Comparison of ENCODE assay signal across 8 cellular contexts in the genomic region with DNA sequence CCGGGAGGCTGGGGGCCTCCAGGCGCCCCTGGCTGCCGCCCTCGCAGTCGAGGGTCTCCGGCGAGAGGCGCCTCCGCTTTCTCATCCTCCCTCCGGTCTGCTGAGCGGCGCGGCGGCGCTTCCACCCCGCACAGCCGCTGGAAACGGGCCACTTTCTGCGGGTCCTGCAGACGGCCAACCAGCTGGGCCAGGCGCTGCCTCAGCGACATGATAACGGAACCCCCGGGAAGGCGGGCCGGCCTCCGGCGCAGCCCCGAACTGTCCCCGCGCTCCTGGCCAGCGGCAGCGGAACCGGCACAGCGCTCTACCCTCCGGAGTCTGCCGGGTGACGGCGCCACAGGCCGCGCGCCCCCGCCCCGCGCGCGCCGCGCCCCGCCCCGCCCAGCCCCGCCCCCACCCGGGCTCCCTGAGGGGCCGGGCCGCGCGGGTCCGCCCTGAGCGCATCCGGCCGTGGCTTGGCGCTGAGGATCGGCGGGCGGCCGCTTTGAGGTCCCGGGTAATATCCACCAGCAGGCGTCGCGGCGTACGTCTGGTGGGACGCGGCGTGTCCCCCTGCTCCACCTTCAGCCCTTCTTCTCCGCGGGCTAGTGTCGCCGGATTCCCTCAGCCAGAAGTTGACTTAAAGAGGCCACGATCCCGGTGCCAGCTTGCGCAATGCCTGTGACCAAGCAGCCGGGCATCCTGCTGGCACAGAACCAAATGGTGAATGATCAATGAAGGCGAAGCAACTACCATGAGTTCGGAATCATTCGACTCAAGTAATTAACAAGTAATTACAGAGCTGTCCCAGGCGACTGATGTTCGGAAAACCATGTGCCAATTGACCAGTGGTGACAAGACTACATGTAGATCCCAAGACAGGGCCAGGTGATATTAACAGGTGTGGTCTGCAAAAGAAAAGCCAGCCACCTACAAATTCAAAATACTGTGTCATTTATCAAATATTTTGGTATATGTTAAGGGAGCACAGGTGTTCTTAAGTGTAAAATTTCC. TPM values are rescaled to one million over a fixed set of nuclear protein-coding genes. Genes with fewer than 3 reads are reported as not detected.
DNase-seq lines count a peak whose midpoint lies in the region; ATAC-seq and TF ChIP-seq lines count a peak whose summit lies in the region.

Gene SGPP1 (minus strand): TSS at position 330 of the 993 bp plus-strand sequence. CDS start 121 bp downstream, at position 209.

- peak within 1 kb of the TSS; percentile 84 for H3K4me3 ChIP-seq in Jurkat, Clone E6-1 (ENCODE audit: low read length)

- peak within 1 kb of the TSS; percentile 99 for H3K4me3 Mint-ChIP-seq in activated naive CD4-positive, alpha-beta T cell treated with anti-CD3 and anti-CD28 coated beads, Interleukin-2, amount 10 ng/mL, durations not matched to agents 7 days and 5 days

- ATAC-seq in GM21717 (IDR thresholded peaks at IDR 0.05; ENCODE audit: unreplicated experiment) (peak; percentile 74), omental fat pad (ENCODE audit: low FRiP score) (peak; percentile 97)

- peaks cover 23% of the 10 kb centered on the region for H3K27me3 Mint-ChIP-seq in activated naive CD4-positive, alpha-beta T cell treated with anti-CD3 and anti-CD28 coated beads, Interleukin-2, amount 10 ng/mL, durations not matched to agents 7 days and 5 days

- TF ChIP-seq CTCF in omental fat pad (IDR thresholded peaks at IDR 0.05): no peak

- H3K27ac Mint-ChIP-seq in activated naive CD4-positive, alpha-beta T cell treated with anti-CD3 and anti-CD28 coated beads, Interleukin-2, amount 10 ng/mL, durations not matched to agents 7 days and 5 days: peak within 1 kb of the TSS; percentile 94

- peak within 1 kb of the TSS; percentile 65 for H3K27ac ChIP-seq in temporal lobe (ENCODE audit: low read depth, low read length)

- DNase-seq in EL: peak; percentile 77
- DNase-seq in Jurkat, Clone E6-1 (ENCODE audit: low read depth, low spot score): peak; percentile 58
- peak; percentile 78 for DNase-seq in SK-N-DZ (ENCODE audit: low spot score)
- DNase-seq in activated naive CD4-positive, alpha-beta T cell treated with anti-CD3 and anti-CD28 coated beads, Interleukin-2, amount 10 ng/mL, durations not matched to agents 7 days and 5 days: peak; percentile 89
- DNase-seq in globus pallidus (ENCODE audit: low spot score): peak; percentile 76
- peak; percentile 58 for DNase-seq in omental fat pad (ENCODE audit: low spot score)

- CTCF ChIA-PET in activated naive CD4-positive, alpha-beta T cell treated with anti-CD3 and anti-CD28 coated beads, Interleukin-2, amount 10 ng/mL, durations not matched to agents 7 days and 5 days (lab: Charles Lee): interaction anchor here (0.7 to 4.1 kb wide), 3 partner anchors 9 to 86 kb away, joined by 3 to 20 read pairs (median 3); partner anchors contain the start of gene WDR89

- peaks cover 42% of the 10 kb centered on the region for H3K4me1 Mint-ChIP-seq in activated naive CD4-positive, alpha-beta T cell treated with anti-CD3 and anti-CD28 coated beads, Interleukin-2, amount 10 ng/mL, durations not matched to agents 7 days and 5 days

- H3K36me3 Mint-ChIP-seq in activated naive CD4-positive, alpha-beta T cell treated with anti-CD3 and anti-CD28 coated beads, Interleukin-2, amount 10 ng/mL, durations not matched to agents 7 days and 5 days: peaks cover 7% of the 10 kb centered on the region

- H3K9me3 Mint-ChIP-seq in activated naive CD4-positive, alpha-beta T cell treated with anti-CD3 and anti-CD28 coated beads, Interleukin-2, amount 10 ng/mL, durations not matched to agents 7 days and 5 days: no peaks in the 10 kb centered on the region

RNA-seq across cellular contexts. Expression of gene SGPP1, which starts in this region (rescaled TPM):
- 7.3 TPM for polyA plus RNA-seq in Jurkat, Clone E6-1 (2012; ENCODE audit: insufficient read depth, insufficient read length)
- 10.6 and 14.6 TPM in 2 replicates for polyA plus RNA-seq in SK-N-DZ (2014; cell fraction: cytosol; rRNA removed)
- polyA plus RNA-seq in SK-N-DZ (2014; cell fraction: nucleus; rRNA removed): 5.5 and 6.5 TPM in 2 replicates
- total RNA-seq in omental fat pad (10 to 100 TPM; 18.9 to 23.5 (median 21.1) TPM), temporal lobe (24.1 TPM)

Comparison
In these comparisons a context has a peak if more than half of its experiments do, and no peak if none do; other contexts are left out.
1. Peak in every context shown above with its lines: DNase-seq, ATAC-seq, H3K4me3 ChIP-seq and H3K27ac ChIP-seq.